ENCODE assay signal across 20 cellular contexts in the genomic region with DNA sequence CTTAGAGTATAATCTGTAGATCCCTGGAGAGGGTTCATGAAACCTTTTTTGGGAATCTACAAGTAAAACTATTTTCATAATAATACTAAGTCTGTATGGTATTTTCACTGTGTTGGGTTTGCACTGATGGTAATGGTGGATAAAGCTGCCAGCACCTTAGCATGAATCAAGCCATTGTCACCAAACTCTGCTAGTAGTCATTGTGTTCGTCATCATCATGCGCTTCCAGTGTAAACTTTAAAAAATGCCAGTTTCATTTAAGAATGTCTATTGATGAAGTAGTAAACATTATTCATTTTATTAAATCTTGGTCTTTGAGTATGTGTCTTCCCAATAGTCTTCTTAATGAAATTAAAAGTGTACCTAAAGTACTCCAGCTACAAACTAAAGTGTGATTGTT. TPM values are rescaled to one million over a fixed set of nuclear protein-coding genes. Genes with fewer than 3 reads are reported as not detected.
"Had no signal": no experiment of that assay in that cellular context is flagged by ENCODE, and none has a peak within 500 bp of the region (broad histone marks: within the 10 kb centered on the region; RNA-seq: fewer than 3 reads in every experiment).

No MANE protein-coding gene starts in this region.

- H3K27me3 Mint-ChIP-seq: activated CD4-positive, alpha-beta T cell treated with anti-CD3 and anti-CD28 coated beads, Interleukin-2, amount 10 ng/mL, durations not matched to agents 7 days and 5 days; activated T-cell treated with anti-CD3 and anti-CD28 coated beads, Interleukin-2, amount 50 U/mL, for 24 hours; dendritic cell treated with granulocyte-macrophage colony-stimulating factor and Interleukin-4, amounts not matched to agents 40 ng/mL and 50 ng/mL, for 4 days; progenitor cell of endocrine pancreas; type B pancreatic cell had no signal

- H3K4me1 ChIP-seq: esophagus muscularis mucosa, left lung, right atrium auricular region, suprapubic skin had no signal

- DNase-seq: activated CD4-positive, alpha-beta T cell treated with anti-CD3 and anti-CD28 coated beads, Interleukin-2, amount 10 ng/mL, durations not matched to agents 7 days and 5 days; activated CD4-positive, CD25-positive, alpha-beta regulatory T cell; activated CD8-positive, alpha-beta T cell treated with anti-CD3 and anti-CD28 coated beads, Interleukin-2, amount 10 ng/mL, durations not matched to agents 7 days and 5 days; activated effector memory CD4-positive, alpha-beta T cell treated with Interleukin-2 at 50 U/mL for 16 hours; activated naive CD4-positive, alpha-beta T cell treated with anti-CD3 and anti-CD28 coated beads, Interleukin-2, amount 50 U/mL, for 16 hours; activated T-cell treated with anti-CD3 and anti-CD28 coated beads, Interleukin-2, amount 50 U/mL, for 24 hours; effector memory CD4-positive, alpha-beta T cell; foreskin fibroblast; kidney; left lung; stimulated activated CD4-positive, alpha-beta T cell treated with anti-CD3 and anti-CD28 coated beads, Interleukin-12 subunit alpha, Interleukin-12 subunit beta, amount 100 ng/mL, for 4 hours; stimulated activated CD4-positive, alpha-beta T cell treated with anti-CD3 and anti-CD28 coated beads, Interleukin-1b, Interleukin-23, amount 100 ng/mL, for 48 hours; stimulated activated naive CD8-positive, alpha-beta T cell treated with anti-CD3 and anti-CD28 coated beads, Interleukin-15, Interleukin-2, amounts not matched to agents 100 U/mL and 50 U/mL, for 24 hours had no signal

- H3K9me3 ChIP-seq: esophagus muscularis mucosa, left lung, right atrium auricular region, suprapubic skin had no signal

- H3K27ac Mint-ChIP-seq: activated CD4-positive, alpha-beta T cell treated with anti-CD3 and anti-CD28 coated beads, Interleukin-2, amount 10 ng/mL, durations not matched to agents 7 days and 5 days; activated CD8-positive, alpha-beta T cell treated with anti-CD3 and anti-CD28 coated beads, Interleukin-2, amount 10 ng/mL, durations not matched to agents 7 days and 5 days; activated T-cell treated with anti-CD3 and anti-CD28 coated beads, Interleukin-2, amount 50 U/mL, for 24 hours; dendritic cell treated with granulocyte-macrophage colony-stimulating factor and Interleukin-4, amounts not matched to agents 40 ng/mL and 50 ng/mL, for 4 days; progenitor cell of endocrine pancreas; T-helper 2 cell treated with Interferon-gamma antibody and Interleukin-4, amounts not matched to agents 5 μg/mL and 100 μg/mL, for 36 hours; type B pancreatic cell had no signal

- ATAC-seq: activated CD8-positive, alpha-beta T cell treated with anti-CD3 and anti-CD28 coated beads, Interleukin-2, amount 10 ng/mL, durations not matched to agents 7 days and 5 days; left lung; stimulated activated naive CD8-positive, alpha-beta T cell treated with anti-CD3 and anti-CD28 coated beads, Interleukin-15, Interleukin-2, amounts not matched to agents 100 U/mL and 50 U/mL, for 24 hours had no signal

- H3K27ac ChIP-seq: esophagus muscularis mucosa, left lung, right atrium auricular region, suprapubic skin had no signal

- H3K4me1 Mint-ChIP-seq: activated CD4-positive, alpha-beta T cell treated with anti-CD3 and anti-CD28 coated beads, Interleukin-2, amount 10 ng/mL, durations not matched to agents 7 days and 5 days had no signal

- H3K27me3 ChIP-seq: esophagus muscularis mucosa, left lung, right atrium auricular region, suprapubic skin had no signal

- H3K4me3 Mint-ChIP-seq: activated CD4-positive, alpha-beta T cell treated with anti-CD3 and anti-CD28 coated beads, Interleukin-2, amount 10 ng/mL, durations not matched to agents 7 days and 5 days; activated CD8-positive, alpha-beta T cell treated with anti-CD3 and anti-CD28 coated beads, Interleukin-2, amount 10 ng/mL, durations not matched to agents 7 days and 5 days; activated T-cell treated with anti-CD3 and anti-CD28 coated beads, Interleukin-2, amount 50 U/mL, for 24 hours; dendritic cell treated with granulocyte-macrophage colony-stimulating factor and Interleukin-4, amounts not matched to agents 40 ng/mL and 50 ng/mL, for 4 days; T-helper 2 cell treated with Interferon-gamma antibody and Interleukin-4, amounts not matched to agents 5 μg/mL and 100 μg/mL, for 36 hours; type B pancreatic cell had no signal

- H3K9me3 Mint-ChIP-seq: activated CD4-positive, alpha-beta T cell treated with anti-CD3 and anti-CD28 coated beads, Interleukin-2, amount 10 ng/mL, durations not matched to agents 7 days and 5 days; activated T-cell treated with anti-CD3 and anti-CD28 coated beads, Interleukin-2, amount 50 U/mL, for 24 hours; dendritic cell treated with granulocyte-macrophage colony-stimulating factor and Interleukin-4, amounts not matched to agents 40 ng/mL and 50 ng/mL, for 4 days; T-helper 2 cell treated with Interferon-gamma antibody and Interleukin-4, amounts not matched to agents 5 μg/mL and 100 μg/mL, for 36 hours; type B pancreatic cell had no signal

- H3K4me3 ChIP-seq: esophagus muscularis mucosa, left lung, right atrium auricular region, suprapubic skin had no signal

RNA-seq across cellular contexts. Expression of a gene that starts 46.8 kb away (rescaled TPM):
- total RNA-seq: activated CD4-positive, alpha-beta T cell treated with anti-CD3 and anti-CD28 coated beads, Interleukin-2, amount 10 ng/mL, durations not matched to agents 7 days and 5 days had no signal
